15 cellular contexts compared by ENCODE assay signal in genomic region chr1:200363200-200363933, GRCh38. TPM values are rescaled to one million over a fixed set of nuclear protein-coding genes. Genes with fewer than 3 reads are reported as not detected.
DNase-seq lines count a peak whose midpoint lies in the region; ATAC-seq, FAIRE-seq and TF ChIP-seq lines count a peak whose summit lies in the region.
"Had no signal": no experiment of that assay in that cellular context is flagged by ENCODE, and none has a peak within 500 bp of the region (broad histone marks: within the 10 kb centered on the region; RNA-seq: fewer than 3 reads in every experiment).

No MANE protein-coding gene starts in this region.

- no peak overlapping the region for H3K4me3 Mint-ChIP-seq in HFFc6
- H3K4me3 Mint-ChIP-seq in activated T-helper 17 cell treated with anti-CD3 and anti-CD28 coated beads, Interleukin-2, amount 50 U/mL, for 72 hours: no peak overlapping the region
- H3K4me3 Mint-ChIP-seq: activated T-cell treated with anti-CD3 and anti-CD28 coated beads, Interleukin-2, amount 50 U/mL, for 4 hours had no signal

- H3K27ac ChIP-seq in BLaER1 (no peak overlapping the region), iPS DF 6.9 (ENCODE audit: low read length) (peak overlapping the region; percentile 94), pancreas (no peak overlapping the region)
- H3K27ac ChIP-seq: body of pancreas had no signal

- no peaks in the 10 kb centered on the region for H3K9me3 Mint-ChIP-seq in HFFc6
- no peaks in the 10 kb centered on the region for H3K9me3 Mint-ChIP-seq in activated T-helper 17 cell treated with anti-CD3 and anti-CD28 coated beads, Interleukin-2, amount 50 U/mL, for 72 hours
- H3K9me3 Mint-ChIP-seq: activated T-cell treated with anti-CD3 and anti-CD28 coated beads, Interleukin-2, amount 50 U/mL, for 4 hours had no signal

- intact Hi-C loops in pancreas (cut with DNase I): no loop called here

- no peak overlapping the region for H3K9ac ChIP-seq in BLaER1

- H3K27me3 ChIP-seq in BLaER1 (no peaks in the 10 kb centered on the region), iPS DF 6.9 (ENCODE audit: control insufficient read depth, insufficient read depth, low read length) (no peaks in the 10 kb centered on the region), pancreas (no peaks in the 10 kb centered on the region)
- H3K27me3 ChIP-seq: body of pancreas had no signal

- no CpG with 5 or more reads among the region's 6 CpGs for WGBS in iPS DF 6.9 (ENCODE audit: insufficient coverage, insufficient read length)
- WGBS in pancreas, 2 donors: 73 to 78% methylated on average over 6 of the region's 6 CpGs

- no peak for DNase-seq in HFFc6
- DNase-seq in NCI-H460 (ENCODE audit: extremely low read depth, low read depth): peak; percentile 43
- no peak for DNase-seq in iPS DF 6.9 (ENCODE audit: low read depth, low spot score)
- no peak for DNase-seq in epidermal melanocyte (ENCODE audit: insufficient read length, low spot score)
- DNase-seq in pancreas: no peak
- DNase-seq: activated T-cell treated with anti-CD3 and anti-CD28 coated beads, Interleukin-2, amount 50 U/mL, for 4 hours; body of pancreas; GF-D8; NCI-H1930; stimulated activated CD4-positive, alpha-beta T cell treated with anti-CD3 and anti-CD28 coated beads, Interleukin-15, amount 100 ng/mL, for 24 hours; stimulated activated naive CD4-positive, alpha-beta T cell had no signal

- H3K27ac Mint-ChIP-seq in HFFc6: peak overlapping the region; percentile 70
- H3K27ac Mint-ChIP-seq in activated T-helper 17 cell treated with anti-CD3 and anti-CD28 coated beads, Interleukin-2, amount 50 U/mL, for 72 hours: no peak overlapping the region

- H3K9me3 ChIP-seq in BLaER1 (no peaks in the 10 kb centered on the region), iPS DF 6.9 (ENCODE audit: control insufficient read depth, insufficient read depth, low read length) (no peaks in the 10 kb centered on the region), pancreas (no peaks in the 10 kb centered on the region)
- H3K9me3 ChIP-seq: body of pancreas had no signal

- H4K20me1 ChIP-seq in BLaER1: no peaks in the 10 kb centered on the region

- no peaks in the 10 kb centered on the region for H3K4me1 Mint-ChIP-seq in HFFc6 (ENCODE audit: low read depth)
- no peaks in the 10 kb centered on the region for H3K4me1 Mint-ChIP-seq in activated T-helper 17 cell treated with anti-CD3 and anti-CD28 coated beads, Interleukin-2, amount 50 U/mL, for 72 hours

- H3K36me3 ChIP-seq in BLaER1: no peaks in the 10 kb centered on the region
- no peaks in the 10 kb centered on the region for H3K36me3 ChIP-seq in iPS DF 6.9 (ENCODE audit: control insufficient read depth, insufficient read depth, low read length)
- no peaks in the 10 kb centered on the region for H3K36me3 ChIP-seq in pancreas

- H3K4me1 ChIP-seq in BLaER1 (peaks cover 17% of the 10 kb centered on the region), iPS DF 6.9 (ENCODE audit: control insufficient read depth, insufficient read depth, low read length) (peaks cover 13% of the 10 kb centered on the region), pancreas (no peaks in the 10 kb centered on the region)
- H3K4me1 ChIP-seq: body of pancreas had no signal

- H3K36me3 Mint-ChIP-seq in HFFc6 (ENCODE audit: low read depth): peaks cover 15% of the 10 kb centered on the region
- no peaks in the 10 kb centered on the region for H3K36me3 Mint-ChIP-seq in activated T-helper 17 cell treated with anti-CD3 and anti-CD28 coated beads, Interleukin-2, amount 50 U/mL, for 72 hours (ENCODE audit: low read depth)

- H3K4me2 ChIP-seq in BLaER1: peak overlapping the region; percentile 19; the same call in 1 of the 2 replicates

- no peaks in the 10 kb centered on the region; the same call in 1 of the 2 replicates for H3K27me3 Mint-ChIP-seq in HFFc6 (ENCODE audit: insufficient read depth)
- no peaks in the 10 kb centered on the region for H3K27me3 Mint-ChIP-seq in activated T-helper 17 cell treated with anti-CD3 and anti-CD28 coated beads, Interleukin-2, amount 50 U/mL, for 72 hours

- ATAC-seq in GM19023 (IDR thresholded peaks at IDR 0.05; ENCODE audit: unreplicated experiment): no peak
- no peak for ATAC-seq in activated T-helper 17 cell treated with anti-CD3 and anti-CD28 coated beads, Interleukin-2, amount 50 U/mL, for 72 hours (replicated peaks)
- no peak for ATAC-seq in pancreas
- ATAC-seq: activated T-cell treated with anti-CD3 and anti-CD28 coated beads, Interleukin-2, amount 50 U/mL, for 4 hours; body of pancreas had no signal

- no peak for FAIRE-seq in pancreas (lab: Jason Lieb, UNC)
- FAIRE-seq: keratinocyte had no signal

- no peak overlapping the region for H3K4me3 ChIP-seq in BLaER1
- H3K4me3 ChIP-seq in iPS DF 6.9 (ENCODE audit: low read length): no peak overlapping the region
- no peak overlapping the region for H3K4me3 ChIP-seq in pancreas
- H3K4me3 ChIP-seq: body of pancreas had no signal

- no peak for TF ChIP-seq CTCF in HFFc6 (IDR thresholded peaks at IDR 0.05)
- no peak for TF ChIP-seq CTCF in pancreas (IDR thresholded peaks at IDR 0.05)

RNA-seq across cellular contexts. Expression of gene ZNF281, which starts 46.5 kb away (rescaled TPM):
- total RNA-seq in HFFc6 (2021; fragmentation: NEBNext Ultra II Directional; extraction: Animal tissue kit (Norgen Biotek cat#: 25700)): 10 to 100 TPM; 37.2 to 50.7 (median 43.9) TPM
- total RNA-seq in NCI-H460 (2014; rRNA removed; shearing (Covaris generic)): 19.0 and 21.7 TPM in 2 replicates
- 10.0 and 15.5 TPM in 2 replicates for polyA plus RNA-seq in NCI-H460 (2014; cell fraction: nucleus; rRNA removed)
- 10 to 100 TPM; 13.1 to 15.8 TPM for total RNA-seq in activated T-helper 17 cell treated with anti-CD3 and anti-CD28 coated beads, Interleukin-2, amount 50 U/mL, for 72 hours
- 1 to 10 TPM; 3.5 to 10.0 (median 4.3) TPM for total RNA-seq in pancreas
- 1 to 10 TPM; 2.2 to 3.2 TPM for polyA plus RNA-seq in pancreas
